In genomic region chr16:84599528-84600202, GRCh38 we compare ENCODE assay signal across 8 cellular contexts. TPM values are rescaled to one million over a fixed set of nuclear protein-coding genes. Genes with fewer than 3 reads are reported as not detected.
A peak's percentile ranks its signal among the peaks of the same experiment; 100 is the strongest.
DNase-seq lines count a peak whose midpoint lies in the region; ATAC-seq, FAIRE-seq and TF ChIP-seq lines count a peak whose summit lies in the region.

No MANE protein-coding gene starts in this region.

- WGBS in smooth muscle cell (ENCODE audit: low lambda C conversion rate): 8% methylated on average over 12 of the region's 12 CpGs

- H3K27me3 Mint-ChIP-seq in T-helper 17 cell: no peaks in the 10 kb centered on the region

- peaks cover 37% of the 10 kb centered on the region for H3K79me2 ChIP-seq in smooth muscle cell (ENCODE audit: low read depth)

- no peak for FAIRE-seq in bronchial epithelial cell (lab: Jason Lieb, UNC)

- peak overlapping the region; percentile 99 for H3K27ac Mint-ChIP-seq in T-helper 17 cell

- peak overlapping the region; percentile 76 for H3K4me2 ChIP-seq in smooth muscle cell

- H4K20me1 ChIP-seq in smooth muscle cell (ENCODE audit: low read depth): peaks cover 45% of the 10 kb centered on the region

- peak overlapping the region; percentile 97 for H3K27ac ChIP-seq in smooth muscle cell (ENCODE audit: low read depth)

- H3K4me3 ChIP-seq in bronchial epithelial cell (ENCODE audit: low read depth, low read length) (no peak overlapping the region), smooth muscle cell (peak overlapping the region; percentile 14)

- peak overlapping the region; percentile 0 for H3K9ac ChIP-seq in smooth muscle cell (ENCODE audit: low read depth)

- no peaks in the 10 kb centered on the region for H3K27me3 ChIP-seq in bronchial epithelial cell (ENCODE audit: control insufficient read depth, insufficient read depth, low read length)
- no peaks in the 10 kb centered on the region for H3K27me3 ChIP-seq in smooth muscle cell (ENCODE audit: low read depth)

- H3K4me1 Mint-ChIP-seq in T-helper 17 cell: peaks cover 73% of the 10 kb centered on the region

- peaks cover 43% of the 10 kb centered on the region for H3K4me1 ChIP-seq in smooth muscle cell (ENCODE audit: low read depth)

- H3F3A ChIP-seq in smooth muscle cell (ENCODE audit: low read depth): peaks cover 34% of the 10 kb centered on the region

- peak; percentile 48 for TF ChIP-seq POLR2A in GM15510 (IDR thresholded peaks at IDR 0.05; ENCODE audit: borderline replicate concordance, extremely low read depth, insufficient read length)

- DNase-seq in T-helper 17 cell (no peak), bronchial epithelial cell (ENCODE audit: low read depth) (peak; percentile 18), islet precursor cell (peak; percentile 86), smooth muscle cell (lab: John Stamatoyannopoulos, UW; ENCODE audit: unreplicated experiment) (peak; percentile 24), SHP77 treated with DMSO at 0.1 percent for 48 hours (lab: John Stamatoyannopoulos, UW) (no peak), DMS53 treated with DMSO at 0.1 percent for 48 hours (lab: John Stamatoyannopoulos, UW; ENCODE audit: unreplicated experiment) (no peak)

- ATAC-seq in HG03066 (IDR thresholded peaks at IDR 0.05; ENCODE audit: low read depth, unreplicated experiment) (peak; percentile 47), T-helper 17 cell (peak; percentile 7)

- TF ChIP-seq CTCF in bronchial epithelial cell (IDR thresholded peaks at IDR 0.05; ENCODE audit: insufficient read depth, low read length, severe bottlenecking): no peak
- no peak for TF ChIP-seq CTCF in smooth muscle cell (IDR thresholded peaks at IDR 0.05; ENCODE audit: borderline replicate concordance, insufficient read depth, poor library complexity, severe bottlenecking)

- H3K4me3 Mint-ChIP-seq in T-helper 17 cell: peak overlapping the region; percentile 92

- H3K36me3 ChIP-seq in bronchial epithelial cell (ENCODE audit: control insufficient read depth, insufficient read depth, low read length): peaks cover 3% of the 10 kb centered on the region
- H3K36me3 ChIP-seq in smooth muscle cell (ENCODE audit: low read depth): no peaks in the 10 kb centered on the region

- H3K36me3 Mint-ChIP-seq in T-helper 17 cell (ENCODE audit: low read depth): peaks cover 8% of the 10 kb centered on the region

- H2AFZ ChIP-seq in smooth muscle cell (ENCODE audit: low read depth): no peak overlapping the region

- H3K9me3 ChIP-seq in T-helper 17 cell (ENCODE audit: control insufficient read depth, low read length, poor library complexity, severe bottlenecking): no peaks in the 10 kb centered on the region
- H3K9me3 ChIP-seq in smooth muscle cell (replicated peaks; ENCODE audit: low read depth): no peaks in the 10 kb centered on the region

RNA-seq across cellular contexts. Expression of gene COTL1, which starts 18.2 kb away (rescaled TPM):
- 100 to 1,000 TPM; 287 to 328 TPM for total RNA-seq in T-helper 17 cell
- total RNA-seq in bronchial epithelial cell: 35.3 and 43.4 TPM in 2 replicates
- 66.5 and 81.2 TPM in 2 replicates for total RNA-seq in smooth muscle cell
- 209 and 233 TPM in 2 replicates for polyA plus RNA-seq in smooth muscle cell

RNA-seq across cellular contexts. Expression of gene KLHL36, which starts 48.6 kb away (rescaled TPM):
- total RNA-seq in T-helper 17 cell (10 to 100 TPM; 68.1 to 78.2 TPM), bronchial epithelial cell (78.7 and 83.0 TPM in 2 replicates), smooth muscle cell (20.8 and 35.4 TPM in 2 replicates)
- 18.0 and 21.6 TPM in 2 replicates for polyA plus RNA-seq in smooth muscle cell

Comparison
In these comparisons a context has a peak if more than half of its experiments do, and no peak if none do; other contexts are left out.
1. DNase-seq: peak in bronchial epithelial cell (single experiment), islet precursor cell (single experiment) and smooth muscle cell (single experiment); none in T-helper 17 cell (0 of 3), SHP77 treated with DMSO at 0.1 percent for 48 hours (single experiment) and DMS53 treated with DMSO at 0.1 percent for 48 hours (single experiment).